In genomic region chr18:52045946-52046345, GRCh38 we compare ENCODE assay signal across 15 cellular contexts.
"Had no signal": no experiment of that assay in that cellular context is flagged by ENCODE, and none has a peak within 500 bp of the region (broad histone marks: within the 10 kb centered on the region; RNA-seq: fewer than 3 reads in every experiment).

No MANE protein-coding gene starts in this region.

- DNase-seq: activated CD4-positive, alpha-beta T cell treated with anti-CD3 and anti-CD28 coated beads for 4 hours; activated CD8-positive, alpha-beta memory T cell treated with anti-CD3 and anti-CD28 coated beads, Interleukin-2, amount 50 U/mL, for 4 hours; activated CD8-positive, alpha-beta T cell treated with anti-CD3 and anti-CD28 coated beads for 36 hours; activated gamma-delta T cell treated with Interleukin-2 at 50 U/mL for 16 hours; activated naive CD4-positive, alpha-beta T cell treated with anti-CD3 and anti-CD28 coated beads, Interleukin-2, amount 10 ng/mL, durations not matched to agents 7 days and 5 days; activated naive CD8-positive, alpha-beta T cell treated with anti-CD3 and anti-CD28 coated beads for 36 hours; activated T-cell treated with anti-CD3 and anti-CD28 coated beads, Interleukin-2, amount 50 U/mL, for 72 hours; caudate nucleus; Kasumi-1; KBM-7; NCI-H1048; NCI-H510A treated with DMSO at 0.1 percent for 48 hours; PC-3; SHP77 had no signal

- ATAC-seq: activated CD4-positive, CD25-positive, alpha-beta regulatory T cell treated with anti-CD3 and anti-CD28 coated beads, Interleukin-2, amount 50 U/mL, for 24 hours; activated CD8-positive, alpha-beta T cell treated with anti-CD3 and anti-CD28 coated beads for 36 hours; activated T-cell treated with anti-CD3 and anti-CD28 coated beads, Interleukin-2, amount 50 U/mL, for 72 hours; PC-3 had no signal
